ENCODE assay signal across 9 cellular contexts in genomic region chr1:226655251-226656163, GRCh38.
DNase-seq lines count a peak whose midpoint lies in the region; ATAC-seq lines count a peak whose summit lies in the region.
"Had no signal": no experiment of that assay in that cellular context is flagged by ENCODE, and none has a peak within 500 bp of the region (broad histone marks: within the 10 kb centered on the region; RNA-seq: fewer than 3 reads in every experiment).

No MANE protein-coding gene starts in this region.

- peak overlapping the region; percentile 51 for H3K18ac ChIP-seq in mesendoderm (ENCODE audit: low read length)

- H3K36me3 ChIP-seq in CD8-positive, alpha-beta memory T cell (ENCODE audit: insufficient read depth, low read length) = no peaks in the 10 kb centered on the region
- H3K36me3 ChIP-seq in mesendoderm (ENCODE audit: control insufficient read depth, insufficient read depth, low read length) = no peaks in the 10 kb centered on the region

- H3K4me2 ChIP-seq in mesendoderm (ENCODE audit: low read length) = no peak overlapping the region

- DNase-seq in CD8-positive, alpha-beta memory T cell = peak in 3 of 5 donors; percentile 25 to 56 (median 31)
- DNase-seq in UCSD-AML1 (lab: John Stamatoyannopoulos, UW; ENCODE audit: unreplicated experiment) (peak; percentile 51), mesendoderm (peak; percentile 76), amygdala (lab: John Stamatoyannopoulos, UW) (no peak), cerebellar nuclear complex (lab: John Stamatoyannopoulos, UW) (no peak)

- H3K4me3 Mint-ChIP-seq in CD8-positive, alpha-beta memory T cell = peak overlapping the region in 6 of 7 donors; percentile 50 to 90 (median 80)

- H2BK120ac ChIP-seq in mesendoderm (ENCODE audit: low read depth, low read length) = no peak overlapping the region

- no peaks in the 10 kb centered on the region for H3K79me2 ChIP-seq in mesendoderm (ENCODE audit: control insufficient read depth, insufficient read depth, low read length)

- H3K23ac ChIP-seq in mesendoderm (ENCODE audit: low read length) = no peak overlapping the region

- H3K4ac ChIP-seq in mesendoderm (ENCODE audit: low read depth, low read length) = no peak overlapping the region

- no peaks in the 10 kb centered on the region for H3K9me3 Mint-ChIP-seq in CD8-positive, alpha-beta memory T cell
- H3K9me3 Mint-ChIP-seq: brain had no signal

- H3K4me1 ChIP-seq in CD8-positive, alpha-beta memory T cell (ENCODE audit: insufficient read depth, low read length) = peaks cover 8% of the 10 kb centered on the region
- H3K4me1 ChIP-seq in mesendoderm (ENCODE audit: control insufficient read depth, low read depth, low read length) = peaks cover 15% of the 10 kb centered on the region

- H4K5ac ChIP-seq in mesendoderm (ENCODE audit: low read length) = no peak overlapping the region

- H3K27me3 Mint-ChIP-seq in CD8-positive, alpha-beta memory T cell = no peaks in the 10 kb centered on the region

- H3K27ac Mint-ChIP-seq in CD8-positive, alpha-beta memory T cell = no peak overlapping the region

- H3K56ac ChIP-seq in mesendoderm (ENCODE audit: low read length) = peak overlapping the region; percentile 84

- peak overlapping the region; percentile 74 for H3K27ac ChIP-seq in CD8-positive, alpha-beta memory T cell (ENCODE audit: low read depth, low read length)
- peak overlapping the region; percentile 85 for H3K27ac ChIP-seq in mesendoderm (ENCODE audit: low read depth, low read length)

- H3K4me1 Mint-ChIP-seq in CD8-positive, alpha-beta memory T cell = peaks cover 0 to 47% (median 23%) of the 10 kb centered on the region in 3 donors

- H3K4me3 ChIP-seq in CD8-positive, alpha-beta memory T cell (ENCODE audit: low read length) = peak overlapping the region; percentile 44
- H3K4me3 ChIP-seq in mesendoderm (ENCODE audit: low read length) = no peak overlapping the region

- no peak overlapping the region for H2AK5ac ChIP-seq in mesendoderm (ENCODE audit: low read length)

- POLR2A ChIA-PET in CD8-positive, alpha-beta memory T cell (lab: Charles Lee) = interaction anchor here (1.4 to 3.3 kb wide), 3 partner anchors 12 to 83 kb away, joined by 3 to 28 read pairs (median 8); partner anchors contain the start of gene ITPKB

- peaks cover 0 to 33% (median 2%) of the 10 kb centered on the region in 3 donors for H3K36me3 Mint-ChIP-seq in CD8-positive, alpha-beta memory T cell
- H3K36me3 Mint-ChIP-seq: brain had no signal

- no peaks in the 10 kb centered on the region for H3K79me1 ChIP-seq in mesendoderm (ENCODE audit: low read length)

- peak; percentile 35 for ATAC-seq in HG03095 (IDR thresholded peaks at IDR 0.05; ENCODE audit: unreplicated experiment)
- no peak for ATAC-seq in HG02938 (IDR thresholded peaks at IDR 0.05; ENCODE audit: unreplicated experiment)
- no peak for ATAC-seq in GM18520 (IDR thresholded peaks at IDR 0.05; ENCODE audit: unreplicated experiment)

- H2BK15ac ChIP-seq in mesendoderm (replicated peaks; ENCODE audit: low read depth) = no peak overlapping the region

- CTCF ChIA-PET in CD8-positive, alpha-beta memory T cell (lab: Charles Lee) = interaction anchor here (1.0 to 1.5 kb wide), 3 partner anchors 16 to 81 kb away, joined by 3 read pairs; no protein-coding TSS in a partner anchor

- H3K9ac ChIP-seq in mesendoderm (ENCODE audit: low read length) = no peak overlapping the region

- WGBS in mesendoderm (ENCODE audit: extremely low coverage, insufficient coverage, low lambda C conversion rate) = no CpG with 5 or more reads among the region's 12 CpGs

- H3K27me3 ChIP-seq in CD8-positive, alpha-beta memory T cell (ENCODE audit: insufficient read depth, low read length, poor library complexity, severe bottlenecking) = no peaks in the 10 kb centered on the region
- H3K27me3 ChIP-seq in mesendoderm (ENCODE audit: insufficient read depth, low read length, poor library complexity) = no peaks in the 10 kb centered on the region

- no peak overlapping the region for H4K8ac ChIP-seq in mesendoderm (ENCODE audit: low read depth, low read length)

- H3K9me3 ChIP-seq in CD8-positive, alpha-beta memory T cell (ENCODE audit: low read length) = no peaks in the 10 kb centered on the region

- peak overlapping the region; percentile 76 for H2BK5ac ChIP-seq in mesendoderm (ENCODE audit: low read length)

Comparison
In these comparisons a context has a peak if more than half of its experiments do, and no peak if none do; other contexts are left out.
1. DNase-seq: peak in CD8-positive, alpha-beta memory T cell (3 of 5), UCSD-AML1 (single experiment) and mesendoderm (single experiment); none in amygdala (0 of 56) and cerebellar nuclear complex (0 of 2).